8 cellular contexts compared by ENCODE assay signal in genomic region chr22:35915477-35916013, GRCh38.
DNase-seq lines count a peak whose midpoint lies in the region; ATAC-seq and TF ChIP-seq lines count a peak whose summit lies in the region.

No MANE protein-coding gene starts in this region.

- H3K4me3 Mint-ChIP-seq in activated CD8-positive, alpha-beta T cell treated with anti-CD3 and anti-CD28 coated beads, Interleukin-2, amount 10 ng/mL, durations not matched to agents 7 days and 5 days, result no peak overlapping the region

- peaks cover 33 to 97% (median 43%) of the 10 kb centered on the region in 3 donors for H3K4me1 ChIP-seq in gastroesophageal sphincter

- no peaks in the 10 kb centered on the region for H3K36me3 Mint-ChIP-seq in activated CD8-positive, alpha-beta T cell treated with anti-CD3 and anti-CD28 coated beads, Interleukin-2, amount 10 ng/mL, durations not matched to agents 7 days and 5 days (ENCODE audit: low read depth)

- H3K27ac ChIP-seq in gastroesophageal sphincter, result peak overlapping the region; percentile 79 to 98 (median 83)

- no peak for TF ChIP-seq POLR2A in gastroesophageal sphincter (IDR thresholded peaks at IDR 0.05)

- DNase-seq in G401 (ENCODE audit: low spot score) (peak; percentile 49), RPMI7951 (ENCODE audit: low read depth) (peak; percentile 26), retina (peak; percentile 55), DMS153 (lab: John Stamatoyannopoulos, UW) (no peak)
- no peak for DNase-seq in activated CD8-positive, alpha-beta T cell treated with anti-CD3 and anti-CD28 coated beads, Interleukin-2, amount 10 ng/mL, durations not matched to agents 7 days and 5 days
- no peak for DNase-seq in effector CD8-positive, alpha-beta T cell (lab: John Stamatoyannopoulos, UW)
- DNase-seq in activated effector memory CD4-positive, alpha-beta T cell treated with Interleukin-2 at 50 U/mL for 16 hours, result no peak

- CTCF ChIA-PET in activated CD8-positive, alpha-beta T cell treated with anti-CD3 and anti-CD28 coated beads, Interleukin-2, amount 10 ng/mL, durations not matched to agents 7 days and 5 days (lab: Charles Lee), result interaction anchor here (0.9 to 1.7 kb wide), 5 partner anchors 9 to 283 kb away, joined by 3 to 6 read pairs (median 3); no protein-coding TSS in a partner anchor

- no peak for TF ChIP-seq EP300 in gastroesophageal sphincter (IDR thresholded peaks at IDR 0.05)

- POLR2A ChIA-PET in activated CD8-positive, alpha-beta T cell treated with anti-CD3 and anti-CD28 coated beads, Interleukin-2, amount 10 ng/mL, durations not matched to agents 7 days and 5 days (lab: Charles Lee), result interaction anchor here (0.6 kb wide), 1 partner anchor 340 kb away, joined by 3 read pairs; no protein-coding TSS in a partner anchor

- H3K9me3 ChIP-seq in gastroesophageal sphincter, result no peaks in the 10 kb centered on the region

- H3K4me1 Mint-ChIP-seq in activated CD8-positive, alpha-beta T cell treated with anti-CD3 and anti-CD28 coated beads, Interleukin-2, amount 10 ng/mL, durations not matched to agents 7 days and 5 days (ENCODE audit: low read depth), result peaks cover 11% of the 10 kb centered on the region

- H3K27me3 Mint-ChIP-seq in activated CD8-positive, alpha-beta T cell treated with anti-CD3 and anti-CD28 coated beads, Interleukin-2, amount 10 ng/mL, durations not matched to agents 7 days and 5 days (ENCODE audit: low read depth), result peaks cover 12% of the 10 kb centered on the region

- 4 to 7% methylated on average over 5 of the region's 5 CpGs for WGBS in gastroesophageal sphincter (ENCODE audit: low coverage in 1 of 2), 2 donors

- TF ChIP-seq CTCF in gastroesophageal sphincter (IDR thresholded peaks at IDR 0.05), result no peak

- no peaks in the 10 kb centered on the region for H3K9me3 Mint-ChIP-seq in activated CD8-positive, alpha-beta T cell treated with anti-CD3 and anti-CD28 coated beads, Interleukin-2, amount 10 ng/mL, durations not matched to agents 7 days and 5 days (ENCODE audit: insufficient read depth)

- no peaks in the 10 kb centered on the region for H3K36me3 ChIP-seq in gastroesophageal sphincter

- no peak overlapping the region for H3K27ac Mint-ChIP-seq in activated CD8-positive, alpha-beta T cell treated with anti-CD3 and anti-CD28 coated beads, Interleukin-2, amount 10 ng/mL, durations not matched to agents 7 days and 5 days

- H3K27me3 ChIP-seq in gastroesophageal sphincter, result no peaks in the 10 kb centered on the region

- in situ Hi-C loops in G401 (cut with HindIII; ENCODE audit: low sequenced_read_pairs), result no loop called here

- H3K4me3 ChIP-seq in gastroesophageal sphincter, result peak overlapping the region; percentile 46 to 90

- ATAC-seq in gastroesophageal sphincter, result no peak
- no peak for ATAC-seq in activated CD8-positive, alpha-beta T cell treated with anti-CD3 and anti-CD28 coated beads, Interleukin-2, amount 10 ng/mL, durations not matched to agents 7 days and 5 days

Comparison
In these comparisons a context has a peak if more than half of its experiments do, and no peak if none do; other contexts are left out.
1. DNase-seq: peak in G401 (single experiment), RPMI7951 (single experiment) and retina (single experiment); none in activated CD8-positive, alpha-beta T cell treated with anti-CD3 and anti-CD28 coated beads, Interleukin-2, amount 10 ng/mL, durations not matched to agents 7 days and 5 days (single experiment), effector CD8-positive, alpha-beta T cell (single experiment), DMS153 (single experiment) and activated effector memory CD4-positive, alpha-beta T cell treated with Interleukin-2 at 50 U/mL for 16 hours (single experiment).